Comparison of ENCODE assay signal across 10 cellular contexts in the genomic region with DNA sequence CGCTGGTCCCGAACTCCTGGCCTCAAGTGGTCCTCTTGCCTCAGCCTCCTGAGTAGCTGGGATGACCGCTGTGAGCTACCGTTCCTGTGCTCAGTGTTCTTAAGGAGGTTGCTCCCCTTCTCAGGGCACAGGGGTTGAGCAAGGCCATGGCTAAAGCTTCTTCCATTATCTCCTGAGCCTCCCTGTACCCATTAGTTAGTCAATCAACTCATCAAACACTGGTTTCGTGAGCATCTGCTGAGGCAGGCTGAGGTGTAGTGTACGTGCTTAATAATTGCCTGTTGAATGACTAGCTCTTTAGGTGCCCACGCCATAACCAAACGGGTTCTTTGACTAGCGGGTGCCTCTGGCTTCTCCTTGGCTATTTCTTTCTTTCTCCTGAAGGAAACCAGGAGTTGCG. TPM values are rescaled to one million over a fixed set of nuclear protein-coding genes. Genes with fewer than 3 reads are reported as not detected.
A peak's percentile ranks its signal among the peaks of the same experiment; 100 is the strongest.
DNase-seq lines count a peak whose midpoint lies in the region; ATAC-seq and TF ChIP-seq lines count a peak whose summit lies in the region.
"Had no signal": no experiment of that assay in that cellular context is flagged by ENCODE, and none has a peak within 500 bp of the region (broad histone marks: within the 10 kb centered on the region; RNA-seq: fewer than 3 reads in every experiment).

No MANE protein-coding gene starts in this region.

- no peak for ATAC-seq in body of pancreas

- H3K27me3 ChIP-seq in body of pancreas (no peaks in the 10 kb centered on the region), spleen (replicated peaks in 1 of 7) (no peaks in the 10 kb centered on the region), HAP-1 (ENCODE audit: low read depth) (no peaks in the 10 kb centered on the region)

- in situ Hi-C loops in HAP-1 (cut with MboI; ENCODE audit: low sequenced_read_pairs) = no loop called here

- H3K27ac ChIP-seq in body of pancreas (peak overlapping the region; percentile 21 to 69 (median 66)), spleen (peak overlapping the region in 6 of 8 donors; percentile 10 to 66 (median 47))

- no peaks in the 10 kb centered on the region for H3K36me3 ChIP-seq in body of pancreas (replicated peaks in 1 of 2; ENCODE audit: insufficient read depth in 1 of 2, low read depth in 2 of 2)
- H3K36me3 ChIP-seq in spleen = no peaks in the 10 kb centered on the region
- no peaks in the 10 kb centered on the region for H3K36me3 ChIP-seq in HAP-1 (replicated peaks)

- TF ChIP-seq CTCF in body of pancreas (IDR thresholded peaks at IDR 0.05) (no peak), spleen (IDR thresholded peaks at IDR 0.05 in 8 of 11, conservative IDR thresholded peaks at IDR 0.05 in 3 of 11) (no peak)

- H3K4me1 ChIP-seq in body of pancreas = peaks cover 26% of the 10 kb centered on the region
- peaks cover 10 to 40% (median 17%) of the 10 kb centered on the region in 6 donors for H3K4me1 ChIP-seq in spleen
- peaks cover 7% of the 10 kb centered on the region for H3K4me1 ChIP-seq in HAP-1

- DNase-seq in HT-29 (ENCODE audit: low spot score) (peak; percentile 9), body of pancreas (no peak), iris pigment epithelial cell (ENCODE audit: low read depth) (peak; percentile 10), spleen (no peak), T-helper 2 cell (no peak), SIG-M5 treated with dmso at 0.1 percent for 504 hours (lab: John Stamatoyannopoulos, UW; ENCODE audit: unreplicated experiment) (no peak), RKO (ENCODE audit: low spot score) (no peak), HAP-1 (ENCODE audit: low spot score in 2 of 2) (no peak)
- DNase-seq: DMS153; stimulated activated CD4-positive, alpha-beta T cell treated with anti-CD3 and anti-CD28 coated beads, Interleukin-2, amount 100 ng/mL, for 48 hours had no signal

- WGBS in body of pancreas, 2 donors = 93 to 97% methylated on average over 10 of the region's 10 CpGs
- 85 to 92% (median 90%) methylated on average over 10 of the region's 10 CpGs for WGBS in spleen, 5 donors

- H3K4me3 ChIP-seq in body of pancreas (no peak overlapping the region), spleen (no peak overlapping the region), HAP-1 (no peak overlapping the region)

- no peaks in the 10 kb centered on the region for H3K9me3 ChIP-seq in body of pancreas
- no peaks in the 10 kb centered on the region for H3K9me3 ChIP-seq in spleen
- H3K9me3 ChIP-seq in HAP-1 = no peaks in the 10 kb centered on the region

- TF ChIP-seq POLR2A in body of pancreas (IDR thresholded peaks at IDR 0.05) (no peak), spleen (IDR thresholded peaks at IDR 0.05) (no peak)

- intact Hi-C loops in body of pancreas (cut with DNase I) = no loop called here
- intact Hi-C loops in spleen (cut with DNase I; ENCODE audit: low total_unique reads) = no loop called here

RNA-seq across cellular contexts. Expression of gene SGCA, which starts 11.7 kb away (rescaled TPM):
- not detected in 2 replicates for total RNA-seq in HT-29 (2014; rRNA removed; shearing (Covaris generic))
- total RNA-seq in body of pancreas (1 to 10 TPM in 1 of 2 donors, not detected in 1; 1.3 TPM), spleen (1 to 10 TPM in 6 of 7 donors, not detected in 1; 1.2 to 4.7 (median 2.7) TPM)
- polyA plus RNA-seq in spleen = 1 to 10 TPM; 3.7 to 5.9 (median 5.7) TPM

RNA-seq across cellular contexts. Expression of gene COL1A1, which starts 24.0 kb away (rescaled TPM):
- 0.38 and 0.83 TPM in 2 replicates for total RNA-seq in HT-29 (2014; rRNA removed; shearing (Covaris generic))
- 10 to 100 TPM; 11.2 to 62.3 TPM for total RNA-seq in body of pancreas
- 100 to 1,000 TPM in 2 of 7 donors, 10 to 100 TPM in 4, 1 to 10 TPM in 1; 7.4 to 458 (median 65.4) TPM for total RNA-seq in spleen
- polyA plus RNA-seq in spleen = 10 to 100 TPM in 2 of 3 donors, 1 to 10 TPM in 1; 7.1 to 24.0 (median 11.3) TPM

RNA-seq across cellular contexts. Expression of gene PPP1R9B, which starts 27.0 kb away (rescaled TPM):
- total RNA-seq in HT-29 (2014; rRNA removed; shearing (Covaris generic)) = 38.7 and 54.6 TPM in 2 replicates
- total RNA-seq in body of pancreas (10 to 100 TPM; 20.0 to 31.0 TPM), spleen (100 to 1,000 TPM in 4 of 7 donors, 10 to 100 TPM in 3; 54.1 to 136 (median 112) TPM)
- polyA plus RNA-seq in spleen = 100 to 1,000 TPM in 1 of 3 donors, 10 to 100 TPM in 2; 30.0 to 105 (median 40.9) TPM

RNA-seq across cellular contexts. Expression of gene SAMD14, which starts 47.5 kb away (rescaled TPM):
- total RNA-seq in HT-29 (2014; rRNA removed; shearing (Covaris generic)) = 1.9 and 3.4 TPM in 2 replicates
- total RNA-seq in body of pancreas = not detected
- total RNA-seq in spleen = 1 to 10 TPM; 1.2 to 7.5 (median 4.1) TPM
- polyA plus RNA-seq in spleen = 1 to 10 TPM; 1.1 to 1.9 (median 1.1) TPM

Comparison
In these comparisons a context has a peak if more than half of its experiments do, and no peak if none do; other contexts are left out.
1. DNase-seq: peak in HT-29 (single experiment) and iris pigment epithelial cell (single experiment); none in body of pancreas (0 of 4), spleen (single experiment), T-helper 2 cell (0 of 5), SIG-M5 treated with dmso at 0.1 percent for 504 hours (single experiment), RKO (single experiment) and HAP-1 (0 of 2).